11 cellular contexts compared by ENCODE assay signal in the genomic region with DNA sequence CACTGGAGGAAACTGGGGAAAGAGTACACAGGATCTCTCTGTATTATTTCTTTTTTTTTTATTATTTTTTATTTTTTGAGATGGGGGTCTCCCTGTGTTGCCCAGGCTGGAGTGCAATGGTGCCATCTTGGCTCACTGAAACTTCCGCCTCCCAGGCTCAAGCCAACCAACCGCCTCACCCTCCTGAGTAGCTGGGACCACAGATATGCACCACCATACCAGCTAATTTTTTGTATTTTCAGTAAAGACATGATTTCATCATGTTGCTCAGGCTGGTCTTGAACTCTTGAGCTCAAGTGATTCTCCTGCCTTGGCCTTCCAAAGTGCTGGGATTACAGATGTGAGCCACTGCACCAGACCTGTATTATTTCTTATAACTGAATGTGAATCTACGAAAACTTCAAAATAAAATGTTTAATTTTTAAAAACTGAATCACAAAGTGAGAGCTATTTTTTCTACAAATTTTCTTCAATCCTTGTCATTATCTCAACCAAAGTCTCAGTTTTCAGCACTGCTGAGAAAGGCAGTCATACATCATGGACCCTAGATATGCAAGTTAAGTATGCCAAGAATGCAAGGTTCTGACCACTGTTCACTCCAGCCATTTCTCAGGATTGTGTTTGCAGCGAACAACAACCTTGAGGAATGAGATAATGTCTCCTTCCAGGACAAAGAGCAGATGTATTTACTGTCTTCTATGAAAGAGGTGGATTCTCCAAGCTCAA. TPM values are rescaled to one million over a fixed set of nuclear protein-coding genes. Genes with fewer than 3 reads are reported as not detected.
DNase-seq lines count a peak whose midpoint lies in the region; ATAC-seq and TF ChIP-seq lines count a peak whose summit lies in the region.
"Had no signal": no experiment of that assay in that cellular context is flagged by ENCODE, and none has a peak within 500 bp of the region (broad histone marks: within the 10 kb centered on the region; RNA-seq: fewer than 3 reads in every experiment).

No MANE protein-coding gene starts in this region.

- TF ChIP-seq CTCF in smooth muscle cell (IDR thresholded peaks at IDR 0.05; ENCODE audit: borderline replicate concordance, insufficient read depth, poor library complexity, severe bottlenecking) (no peak), RWPE1 (conservative IDR thresholded peaks at IDR 0.05; ENCODE audit: low read depth) (no peak), OCI-LY7 (conservative IDR thresholded peaks at IDR 0.05; ENCODE audit: low read length) (no peak)

- BruUV-seq in OCI-LY7 (replicated peaks; lab: Mats Ljungman, UMichigan), result no TSS peak

- intact Hi-C loops in OCI-LY7 (cut with micrococcal nuclease; ENCODE audit: unreplicated experiment), result loop anchor here (5.0 kb wide), 1 partner anchor 75 kb away; a partner anchor contains a TSS

- H4K20me1 ChIP-seq in smooth muscle cell (ENCODE audit: low read depth), result peaks cover 11% of the 10 kb centered on the region
- 0 out of 2 replicates have a peak, but pooled peaks cover 5% of the 10 kb centered on the region for H4K20me1 ChIP-seq in OCI-LY7 (ENCODE audit: insufficient read depth, low read length)

- H3K4me2 ChIP-seq in smooth muscle cell (peak overlapping the region; percentile 87), OCI-LY7 (ENCODE audit: low read length) (no peak overlapping the region)

- H3K27me3 ChIP-seq in adipocyte (replicated peaks; ENCODE audit: control insufficient read depth, insufficient read depth, low read length), result no peaks in the 10 kb centered on the region
- no peaks in the 10 kb centered on the region for H3K27me3 ChIP-seq in smooth muscle cell (ENCODE audit: low read depth)

- H2AFZ ChIP-seq in smooth muscle cell (ENCODE audit: low read depth), result no peak overlapping the region
- H2AFZ ChIP-seq in OCI-LY7 (ENCODE audit: low read length), result no peak overlapping the region

- H3K27ac Mint-ChIP-seq in activated naive CD8-positive, alpha-beta T cell, result peak overlapping the region; percentile 50
- no peak overlapping the region for H3K27ac Mint-ChIP-seq in activated naive CD8-positive, alpha-beta T cell treated with anti-CD3 and anti-CD28 coated beads for 36 hours
- H3K27ac Mint-ChIP-seq: activated B cell treated with CpG ODN at 0.5 μM for 24 hours had no signal

- H3K36me3 ChIP-seq in adipocyte (ENCODE audit: control insufficient read depth, insufficient read depth, low read length, severe bottlenecking) (peaks cover 35% of the 10 kb centered on the region), smooth muscle cell (ENCODE audit: low read depth) (peaks cover 14% of the 10 kb centered on the region), OCI-LY7 (ENCODE audit: insufficient read depth, low read length) (peaks cover 37% of the 10 kb centered on the region)

- H3K4me1 ChIP-seq in adipocyte (ENCODE audit: control insufficient read depth, insufficient read depth, low read length) (peaks cover 18% of the 10 kb centered on the region), smooth muscle cell (ENCODE audit: low read depth) (peaks cover 14% of the 10 kb centered on the region), OCI-LY7 (ENCODE audit: insufficient read depth, low read length, poor library complexity, severe bottlenecking) (peaks cover 16% of the 10 kb centered on the region)

- H3K27me3 Mint-ChIP-seq in activated naive CD8-positive, alpha-beta T cell, result no peaks in the 10 kb centered on the region
- H3K27me3 Mint-ChIP-seq in activated naive CD8-positive, alpha-beta T cell treated with anti-CD3 and anti-CD28 coated beads for 36 hours, result no peaks in the 10 kb centered on the region
- H3K27me3 Mint-ChIP-seq: activated B cell treated with CpG ODN at 0.5 μM for 24 hours had no signal

- H3F3A ChIP-seq in smooth muscle cell (ENCODE audit: low read depth), result no peaks in the 10 kb centered on the region

- peaks cover 5% of the 10 kb centered on the region for H3K36me3 Mint-ChIP-seq in activated naive CD8-positive, alpha-beta T cell
- H3K36me3 Mint-ChIP-seq in activated naive CD8-positive, alpha-beta T cell treated with anti-CD3 and anti-CD28 coated beads for 36 hours, result peaks cover 7% of the 10 kb centered on the region

- H3K27ac ChIP-seq in smooth muscle cell (ENCODE audit: low read depth), result peak overlapping the region; percentile 87
- H3K27ac ChIP-seq in RWPE1, result no peak overlapping the region
- H3K27ac ChIP-seq in OCI-LY7 (ENCODE audit: low read depth, low read length, poor library complexity, severe bottlenecking), result no peak overlapping the region

- H3K9ac ChIP-seq in adipocyte (ENCODE audit: low read length) (no peak overlapping the region), smooth muscle cell (ENCODE audit: low read depth) (no peak overlapping the region)

- no peaks in the 10 kb centered on the region for H3K9me2 ChIP-seq in OCI-LY7 (ENCODE audit: insufficient read depth, low read length)

- H3K4me3 Mint-ChIP-seq in activated naive CD8-positive, alpha-beta T cell, result peak overlapping the region; percentile 64
- H3K4me3 Mint-ChIP-seq in activated naive CD8-positive, alpha-beta T cell treated with anti-CD3 and anti-CD28 coated beads for 36 hours, result no peak overlapping the region

- peaks cover 37% of the 10 kb centered on the region for H3K4me1 Mint-ChIP-seq in activated naive CD8-positive, alpha-beta T cell (ENCODE audit: low read depth)
- H3K4me1 Mint-ChIP-seq in activated naive CD8-positive, alpha-beta T cell treated with anti-CD3 and anti-CD28 coated beads for 36 hours, result peaks cover 31% of the 10 kb centered on the region

- POLR2A ChIA-PET in RWPE1 (lab: Yijun Ruan, JAX; ENCODE audit: low non-redundant PET) (no interaction called here), OCI-LY7 (lab: Charles Lee) (interaction anchor here (0.6 to 1.5 kb wide), 3 partner anchors 85 to 224 kb away, joined by 4 to 6 read pairs (median 4); no protein-coding TSS in a partner anchor)

- H3K79me2 ChIP-seq in smooth muscle cell (ENCODE audit: low read depth) (peaks cover 37% of the 10 kb centered on the region), OCI-LY7 (ENCODE audit: insufficient read depth, low read depth, low read length) (peaks cover 26% of the 10 kb centered on the region)

- ATAC-seq in GM18511 (IDR thresholded peaks at IDR 0.05; ENCODE audit: unreplicated experiment), result no peak

- CTCF ChIA-PET in RWPE1 (lab: Yijun Ruan, JAX) (interaction anchor here (0.6 kb wide), 1 partner anchor 207 kb away, joined by 4 read pairs; no protein-coding TSS in a partner anchor), OCI-LY7 (lab: Charles Lee; ENCODE audit: unreplicated experiment) (no interaction called here)

- WGBS in smooth muscle cell (ENCODE audit: low lambda C conversion rate), result 81% methylated on average over 4 of the region's 4 CpGs

- H3K9me3 Mint-ChIP-seq in activated naive CD8-positive, alpha-beta T cell (ENCODE audit: low read depth), result no peaks in the 10 kb centered on the region
- H3K9me3 Mint-ChIP-seq in activated naive CD8-positive, alpha-beta T cell treated with anti-CD3 and anti-CD28 coated beads for 36 hours, result no peaks in the 10 kb centered on the region
- H3K9me3 Mint-ChIP-seq: activated B cell treated with CpG ODN at 0.5 μM for 24 hours had no signal

- H3K4me3 ChIP-seq in adipocyte (ENCODE audit: low read length), result peak overlapping the region; percentile 100
- H3K4me3 ChIP-seq in smooth muscle cell, result peak overlapping the region; percentile 83
- H3K4me3 ChIP-seq in OCI-LY7 (ENCODE audit: low read depth, low read length, poor library complexity, severe bottlenecking), result no peak overlapping the region

- no peaks in the 10 kb centered on the region for H3K9me3 ChIP-seq in adipocyte (ENCODE audit: control insufficient read depth, low read length)
- no peaks in the 10 kb centered on the region for H3K9me3 ChIP-seq in smooth muscle cell (replicated peaks; ENCODE audit: low read depth)
- no peaks in the 10 kb centered on the region for H3K9me3 ChIP-seq in OCI-LY7 (ENCODE audit: low read length)

- no peak for DNase-seq in activated naive CD8-positive, alpha-beta T cell treated with anti-CD3 and anti-CD28 coated beads for 36 hours
- DNase-seq in adipocyte (ENCODE audit: low read depth) (peak; percentile 22), hepatic stellate cell (ENCODE audit: low spot score) (peak; percentile 69), smooth muscle cell (lab: John Stamatoyannopoulos, UW; ENCODE audit: unreplicated experiment) (no peak), RWPE1 (ENCODE audit: low spot score) (no peak), OCI-LY7 (ENCODE audit: low spot score) (no peak)
- DNase-seq: activated B cell treated with CpG ODN at 0.5 μM for 24 hours, NCI-H2029 treated with DMSO at 0.1 percent for 48 hours, RPMI8226 had no signal

RNA-seq across cellular contexts. Expression of a gene that starts 2.4 kb away (rescaled TPM):
- 10 to 100 TPM; 38.6 to 39.2 TPM for total RNA-seq in activated naive CD8-positive, alpha-beta T cell treated with anti-CD3 and anti-CD28 coated beads for 36 hours
- 45.6 and 50.3 TPM in 2 replicates for total RNA-seq in smooth muscle cell
- polyA plus RNA-seq in smooth muscle cell, result 42.3 and 43.1 TPM in 2 replicates
- 27.5 and 35.8 TPM in 2 replicates for total RNA-seq in OCI-LY7 (2014; rRNA removed; shearing (Covaris generic))
- 28.6 and 33.1 TPM in 2 replicates for total RNA-seq in OCI-LY7 (2022)

Comparison
In these comparisons a context has a peak if more than half of its experiments do, and no peak if none do; other contexts are left out.
1. DNase-seq: peak in adipocyte (single experiment) and hepatic stellate cell (single experiment); none in activated naive CD8-positive, alpha-beta T cell treated with anti-CD3 and anti-CD28 coated beads for 36 hours (single experiment), smooth muscle cell (single experiment), RWPE1 (single experiment) and OCI-LY7 (single experiment).